In the genomic region with DNA sequence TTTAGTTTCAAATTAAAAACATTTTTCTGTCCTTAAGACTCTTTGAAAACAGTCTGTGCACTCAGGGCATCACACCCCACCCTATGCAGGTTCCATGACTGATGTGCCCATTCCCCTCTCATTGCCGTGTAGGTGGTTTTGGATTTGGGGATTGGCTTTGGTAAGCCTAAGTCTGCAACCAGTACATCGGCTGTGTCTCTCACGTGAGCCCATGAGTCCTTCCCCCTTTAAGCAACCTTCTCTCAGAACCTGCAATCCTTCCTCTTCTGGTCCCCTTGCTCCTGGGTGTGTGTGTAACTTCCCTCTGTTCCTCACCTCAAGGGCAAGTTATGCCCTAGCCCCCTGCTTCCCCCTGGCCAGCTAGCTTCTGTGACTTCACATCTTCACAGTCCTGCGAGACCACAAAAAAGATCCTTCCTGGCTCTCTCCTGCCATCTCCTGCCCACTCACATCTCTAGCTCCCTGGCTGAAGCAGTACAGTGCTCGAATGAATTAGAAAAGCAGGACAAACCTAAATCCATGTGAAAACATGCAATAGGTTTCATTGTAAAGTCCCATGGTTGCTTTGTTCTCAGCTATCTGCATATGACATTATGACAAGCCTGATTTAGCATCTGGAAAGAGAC, we compare ENCODE assay signal across 9 cellular contexts.
A peak's percentile ranks its signal among the peaks of the same experiment; 100 is the strongest.
DNase-seq lines count a peak whose midpoint lies in the region; ATAC-seq and TF ChIP-seq lines count a peak whose summit lies in the region.
"Had no signal": no experiment of that assay in that cellular context is flagged by ENCODE, and none has a peak within 500 bp of the region (broad histone marks: within the 10 kb centered on the region; RNA-seq: fewer than 3 reads in every experiment).

No MANE protein-coding gene starts in this region.

- intact Hi-C loops in cardiac septum (cut with DNase I) (no loop called here), PC-9 (cut with micrococcal nuclease; ENCODE audit: unreplicated experiment) (no loop called here), uterus (cut with DNase I; ENCODE audit: low total_unique reads) (no loop called here)
- intact Hi-C loops in activated CD8-positive, alpha-beta T cell treated with anti-CD3 and anti-CD28 coated beads for 36 hours (cut with micrococcal nuclease), result no loop called here

- no peak overlapping the region for H3K4me3 ChIP-seq in cardiac muscle cell
- no peak overlapping the region for H3K4me3 ChIP-seq in PC-9
- no peak overlapping the region for H3K4me3 ChIP-seq in uterus

- H3K27me3 ChIP-seq in cardiac muscle cell (no peaks in the 10 kb centered on the region), PC-9 (ENCODE audit: insufficient read depth, low read depth) (no peaks in the 10 kb centered on the region), uterus (no peaks in the 10 kb centered on the region)

- no peaks in the 10 kb centered on the region for H3K9me2 ChIP-seq in PC-9 (ENCODE audit: insufficient read depth)

- ATAC-seq in GM21619 (IDR thresholded peaks at IDR 0.05; ENCODE audit: unreplicated experiment), result no peak
- no peak for ATAC-seq in HG02571 (IDR thresholded peaks at IDR 0.05; ENCODE audit: unreplicated experiment)
- no peak for ATAC-seq in activated CD8-positive, alpha-beta T cell treated with anti-CD3 and anti-CD28 coated beads for 36 hours

- peak; percentile 52 for TF ChIP-seq CTCF in cardiac muscle cell (IDR thresholded peaks at IDR 0.05; ENCODE audit: low read depth, low read length)
- TF ChIP-seq CTCF in PC-9 (conservative IDR thresholded peaks at IDR 0.05), result peak; percentile 48
- peak in 3 of 4 experiments; percentile 6 to 37 (median 35) for TF ChIP-seq CTCF in uterus (IDR thresholded peaks at IDR 0.05)
- TF ChIP-seq CTCF in activated CD8-positive, alpha-beta T cell treated with anti-CD3 and anti-CD28 coated beads for 36 hours (IDR thresholded peaks at IDR 0.05), result no peak

- H3K9me3 Mint-ChIP-seq in activated CD8-positive, alpha-beta T cell treated with anti-CD3 and anti-CD28 coated beads for 36 hours, result no peaks in the 10 kb centered on the region

- no peaks in the 10 kb centered on the region for H3K36me3 Mint-ChIP-seq in activated CD8-positive, alpha-beta T cell treated with anti-CD3 and anti-CD28 coated beads for 36 hours (ENCODE audit: low read depth)

- no peak for TF ChIP-seq POLR2A in uterus (IDR thresholded peaks at IDR 0.05)

- no peaks in the 10 kb centered on the region for H3K36me3 ChIP-seq in cardiac muscle cell
- H3K36me3 ChIP-seq in PC-9 (ENCODE audit: low read depth), result no peaks in the 10 kb centered on the region
- H3K36me3 ChIP-seq in uterus, result no peaks in the 10 kb centered on the region

- H3K79me2 ChIP-seq in PC-9 (ENCODE audit: low read depth), result no peaks in the 10 kb centered on the region

- CTCF ChIA-PET in PC-9 (lab: Charles Lee), result no interaction called here
- CTCF ChIA-PET in activated CD8-positive, alpha-beta T cell treated with anti-CD3 and anti-CD28 coated beads for 36 hours (lab: Charles Lee), result no interaction called here

- POLR2A ChIA-PET in PC-9 (lab: Charles Lee; ENCODE audit: unreplicated experiment), result interaction anchor here (0.6 kb wide), 1 partner anchor 161 kb away, joined by 3 read pairs; no protein-coding TSS in a partner anchor
- POLR2A ChIA-PET in activated CD8-positive, alpha-beta T cell treated with anti-CD3 and anti-CD28 coated beads for 36 hours (lab: Charles Lee), result no interaction called here

- peaks cover 11% of the 10 kb centered on the region for H3K4me1 ChIP-seq in cardiac muscle cell (ENCODE audit: low read depth)
- peaks cover 5% of the 10 kb centered on the region; the same call in 1 of the 2 replicates for H3K4me1 ChIP-seq in PC-9 (replicated peaks; ENCODE audit: insufficient read depth)
- H3K4me1 ChIP-seq in uterus, result no peaks in the 10 kb centered on the region

- H3K4me1 Mint-ChIP-seq in activated CD8-positive, alpha-beta T cell treated with anti-CD3 and anti-CD28 coated beads for 36 hours (ENCODE audit: low read depth), result peaks cover 4% of the 10 kb centered on the region

- peaks cover 3% of the 10 kb centered on the region for H3K27me3 Mint-ChIP-seq in activated CD8-positive, alpha-beta T cell treated with anti-CD3 and anti-CD28 coated beads for 36 hours

- H3K4me2 ChIP-seq in PC-9, result no peak overlapping the region

- H3F3A ChIP-seq in PC-9 (ENCODE audit: insufficient read depth, low read depth), result no peaks in the 10 kb centered on the region

- H2AFZ ChIP-seq in PC-9, result no peak overlapping the region

- no peak overlapping the region for H3K4me3 Mint-ChIP-seq in activated CD8-positive, alpha-beta T cell treated with anti-CD3 and anti-CD28 coated beads for 36 hours

- no peaks in the 10 kb centered on the region for H4K20me1 ChIP-seq in PC-9 (ENCODE audit: insufficient read depth)

- DNase-seq in cardiac muscle cell (ENCODE audit: low read depth in 1 of 2, low spot score in 1 of 2), result peak; percentile 14 to 47
- no peak for DNase-seq in cardiac septum (ENCODE audit: low spot score)
- peak in 1 of 2 experiments; percentile 8 for DNase-seq in PC-9
- peak; percentile 39 for DNase-seq in fibroblast of peridontal ligament (ENCODE audit: extremely low read depth)
- DNase-seq in uterus, result no peak
- DNase-seq in activated CD8-positive, alpha-beta T cell treated with anti-CD3 and anti-CD28 coated beads for 36 hours, result no peak

- H3K9me3 ChIP-seq in cardiac muscle cell (ENCODE audit: low read depth) (no peaks in the 10 kb centered on the region), PC-9 (ENCODE audit: insufficient read depth, low read depth) (no peaks in the 10 kb centered on the region), uterus (no peaks in the 10 kb centered on the region)

- BruUV-seq in PC-9 (replicated peaks; lab: Mats Ljungman, UMichigan), result no TSS peak

- H3K27ac ChIP-seq in cardiac muscle cell (no peak overlapping the region), PC-9 (no peak overlapping the region), uterus (no peak overlapping the region)
- H3K27ac ChIP-seq: C4-2B had no signal

- H3K27ac Mint-ChIP-seq in activated CD8-positive, alpha-beta T cell treated with anti-CD3 and anti-CD28 coated beads for 36 hours, result no peak overlapping the region

Comparison
In these comparisons a context has a peak if more than half of its experiments do, and no peak if none do; other contexts are left out.
1. DNase-seq: peak in cardiac muscle cell (2 of 2) and fibroblast of peridontal ligament (single experiment); none in cardiac septum (single experiment), uterus (0 of 2) and activated CD8-positive, alpha-beta T cell treated with anti-CD3 and anti-CD28 coated beads for 36 hours (single experiment).